In genomic region chr9:95032580-95033298, GRCh38 we compare ENCODE assay signal across 14 cellular contexts.
DNase-seq lines count a peak whose midpoint lies in the region; ATAC-seq and TF ChIP-seq lines count a peak whose summit lies in the region.
"Had no signal": no experiment of that assay in that cellular context is flagged by ENCODE, and none has a peak within 500 bp of the region (broad histone marks: within the 10 kb centered on the region; RNA-seq: fewer than 3 reads in every experiment).

No MANE protein-coding gene starts in this region.

- POLR2A ChIA-PET in activated CD4-positive, alpha-beta T cell treated with anti-CD3 and anti-CD28 coated beads for 36 hours (lab: Charles Lee) = no interaction called here

- peaks cover 3 to 99% (median 82%) of the 10 kb centered on the region in 12 donors for H3K4me1 ChIP-seq in heart left ventricle

- peaks cover 12% of the 10 kb centered on the region for H3K36me3 Mint-ChIP-seq in progenitor cell of endocrine pancreas (ENCODE audit: insufficient read depth)
- H3K36me3 Mint-ChIP-seq in activated CD4-positive, alpha-beta T cell treated with anti-CD3 and anti-CD28 coated beads for 36 hours (ENCODE audit: low read depth) = no peaks in the 10 kb centered on the region

- no peak overlapping the region for H3K4me3 Mint-ChIP-seq in progenitor cell of endocrine pancreas (ENCODE audit: low read depth)
- H3K4me3 Mint-ChIP-seq in stimulated activated naive CD8-positive, alpha-beta T cell treated with anti-CD3 and anti-CD28 coated beads, Interleukin-15, amount 100 ng/mL, for 72 hours = no peak overlapping the region
- no peak overlapping the region for H3K4me3 Mint-ChIP-seq in activated CD4-positive, alpha-beta T cell treated with anti-CD3 and anti-CD28 coated beads for 36 hours
- H3K4me3 Mint-ChIP-seq: neural progenitor cell; stimulated activated naive CD8-positive, alpha-beta T cell treated with anti-CD3 and anti-CD28 coated beads, Interleukin-15, Interleukin-2, amounts not matched to agents 100 ng/mL and 50 ng/mL, for 24 hours had no signal

- no peak for TF ChIP-seq POLR2A in heart left ventricle (IDR thresholded peaks at IDR 0.05)

- no peaks in the 10 kb centered on the region for H3K9me3 ChIP-seq in heart left ventricle
- H3K9me3 ChIP-seq: SJCRH30 had no signal

- peak overlapping the region in 4 of 12 donors; percentile 0 to 13 (median 8) for H3K4me3 ChIP-seq in heart left ventricle
- H3K4me3 ChIP-seq: neural progenitor cell, SJCRH30 had no signal

- H3K27me3 Mint-ChIP-seq in progenitor cell of endocrine pancreas = no peaks in the 10 kb centered on the region
- no peaks in the 10 kb centered on the region for H3K27me3 Mint-ChIP-seq in stimulated activated naive CD8-positive, alpha-beta T cell treated with anti-CD3 and anti-CD28 coated beads, Interleukin-15, amount 100 ng/mL, for 72 hours
- no peaks in the 10 kb centered on the region for H3K27me3 Mint-ChIP-seq in activated CD4-positive, alpha-beta T cell treated with anti-CD3 and anti-CD28 coated beads for 36 hours
- H3K27me3 Mint-ChIP-seq: stimulated activated naive CD8-positive, alpha-beta T cell treated with anti-CD3 and anti-CD28 coated beads, Interleukin-15, Interleukin-2, amounts not matched to agents 100 ng/mL and 50 ng/mL, for 24 hours had no signal

- H3K27ac ChIP-seq in heart left ventricle = peak overlapping the region in 11 of 12 donors; percentile 37 to 99 (median 62)
- H3K27ac ChIP-seq: neural progenitor cell, SJCRH30 had no signal

- intact Hi-C loops in heart left ventricle (cut with DNase I) = loop anchor here in 1 of 10 donors (1.0 kb wide), 1 partner anchor 11 kb away; no protein-coding TSS in a partner anchor
- intact Hi-C loops in activated CD4-positive, alpha-beta T cell treated with anti-CD3 and anti-CD28 coated beads for 36 hours (cut with DNase I, micrococcal nuclease) = no loop called here

- H3K4me1 Mint-ChIP-seq in progenitor cell of endocrine pancreas (ENCODE audit: low read depth) = peaks cover 60% of the 10 kb centered on the region
- no peaks in the 10 kb centered on the region for H3K4me1 Mint-ChIP-seq in stimulated activated naive CD8-positive, alpha-beta T cell treated with anti-CD3 and anti-CD28 coated beads, Interleukin-15, amount 100 ng/mL, for 72 hours
- no peaks in the 10 kb centered on the region for H3K4me1 Mint-ChIP-seq in activated CD4-positive, alpha-beta T cell treated with anti-CD3 and anti-CD28 coated beads for 36 hours

- peak overlapping the region; percentile 95 for H3K27ac Mint-ChIP-seq in progenitor cell of endocrine pancreas
- H3K27ac Mint-ChIP-seq in stimulated activated naive CD8-positive, alpha-beta T cell treated with anti-CD3 and anti-CD28 coated beads, Interleukin-15, amount 100 ng/mL, for 72 hours = no peak overlapping the region
- no peak overlapping the region for H3K27ac Mint-ChIP-seq in activated CD4-positive, alpha-beta T cell treated with anti-CD3 and anti-CD28 coated beads for 36 hours
- H3K27ac Mint-ChIP-seq: neural progenitor cell; stimulated activated naive CD8-positive, alpha-beta T cell treated with anti-CD3 and anti-CD28 coated beads, Interleukin-15, Interleukin-2, amounts not matched to agents 100 ng/mL and 50 ng/mL, for 24 hours had no signal

- peaks cover 0 to 61% (median 12%) of the 10 kb centered on the region in 9 donors for H3K36me3 ChIP-seq in heart left ventricle
- H3K36me3 ChIP-seq: neural progenitor cell had no signal

- H3K9me3 Mint-ChIP-seq in progenitor cell of endocrine pancreas (ENCODE audit: low read depth) = no peaks in the 10 kb centered on the region
- H3K9me3 Mint-ChIP-seq in stimulated activated naive CD8-positive, alpha-beta T cell treated with anti-CD3 and anti-CD28 coated beads, Interleukin-15, amount 100 ng/mL, for 72 hours = no peaks in the 10 kb centered on the region
- H3K9me3 Mint-ChIP-seq in activated CD4-positive, alpha-beta T cell treated with anti-CD3 and anti-CD28 coated beads for 36 hours (ENCODE audit: low read depth) = no peaks in the 10 kb centered on the region
- H3K9me3 Mint-ChIP-seq: neural progenitor cell; stimulated activated naive CD8-positive, alpha-beta T cell treated with anti-CD3 and anti-CD28 coated beads, Interleukin-15, Interleukin-2, amounts not matched to agents 100 ng/mL and 50 ng/mL, for 24 hours had no signal

- DNase-seq in DMS79 (lab: John Stamatoyannopoulos, UW) (peak; percentile 28), NCI-H774 (lab: John Stamatoyannopoulos, UW) (peak; percentile 36), heart left ventricle (peak in 1 of 5 donors; percentile 57), progenitor cell of endocrine pancreas (ENCODE audit: low spot score, unreplicated experiment) (no peak), NCI-H146 treated with DMSO at 0.1 percent for 48 hours (lab: John Stamatoyannopoulos, UW; ENCODE audit: unreplicated experiment) (no peak)
- no peak for DNase-seq in stimulated activated naive CD8-positive, alpha-beta T cell treated with anti-CD3 and anti-CD28 coated beads, Interleukin-15, amount 100 ng/mL, for 72 hours
- no peak for DNase-seq in activated CD4-positive, alpha-beta T cell treated with anti-CD3 and anti-CD28 coated beads for 36 hours
- DNase-seq: activated CD4-positive, CD25-positive, alpha-beta regulatory T cell treated with anti-CD3 and anti-CD28 coated beads, Interleukin-2, amount 50 U/mL, for 72 hours; activated naive CD4-positive, alpha-beta T cell; SJCRH30; stimulated activated CD4-positive, alpha-beta T cell treated with anti-CD3 and anti-CD28 coated beads, Interleukin-1b, Interleukin-23, amount 100 ng/mL, for 48 hours had no signal

- ATAC-seq in heart left ventricle (peak; percentile 87 to 90 (median 90)), GM18907 (IDR thresholded peaks at IDR 0.05; ENCODE audit: unreplicated experiment) (no peak)
- no peak for ATAC-seq in stimulated activated naive CD8-positive, alpha-beta T cell treated with anti-CD3 and anti-CD28 coated beads, Interleukin-15, amount 100 ng/mL, for 72 hours
- no peak for ATAC-seq in activated CD4-positive, alpha-beta T cell treated with anti-CD3 and anti-CD28 coated beads for 36 hours

- TF ChIP-seq CTCF in heart left ventricle (IDR thresholded peaks at IDR 0.05) (no peak), progenitor cell of endocrine pancreas (IDR thresholded peaks at IDR 0.05; ENCODE audit: unreplicated experiment) (no peak)

- WGBS in heart left ventricle, 4 donors = 32 to 49% (median 36%) methylated on average over 9 of the region's 9 CpGs

- CTCF ChIA-PET in activated CD4-positive, alpha-beta T cell treated with anti-CD3 and anti-CD28 coated beads for 36 hours (lab: Charles Lee) = no interaction called here

- no peaks in the 10 kb centered on the region for H3K27me3 ChIP-seq in heart left ventricle
- H3K27me3 ChIP-seq: neural progenitor cell, SJCRH30 had no signal

Comparison
In these comparisons a context has a peak if more than half of its experiments do, and no peak if none do; other contexts are left out.
1. DNase-seq: peak in DMS79 (single experiment) and NCI-H774 (single experiment); none in progenitor cell of endocrine pancreas (single experiment), NCI-H146 treated with DMSO at 0.1 percent for 48 hours (single experiment), stimulated activated naive CD8-positive, alpha-beta T cell treated with anti-CD3 and anti-CD28 coated beads, Interleukin-15, amount 100 ng/mL, for 72 hours (0 of 2) and activated CD4-positive, alpha-beta T cell treated with anti-CD3 and anti-CD28 coated beads for 36 hours (single experiment).
2. ATAC-seq: peak in heart left ventricle (4 of 4); none in stimulated activated naive CD8-positive, alpha-beta T cell treated with anti-CD3 and anti-CD28 coated beads, Interleukin-15, amount 100 ng/mL, for 72 hours (single experiment), GM18907 (single experiment) and activated CD4-positive, alpha-beta T cell treated with anti-CD3 and anti-CD28 coated beads for 36 hours (single experiment).